Comparison of ENCODE assay signal across 19 cellular contexts in genomic region chr5:98503582-98503981, GRCh38.
"Had no signal": no experiment of that assay in that cellular context is flagged by ENCODE, and none has a peak within 500 bp of the region (broad histone marks: within the 10 kb centered on the region; RNA-seq: fewer than 3 reads in every experiment).

No MANE protein-coding gene starts in this region.

- H3K27me3 Mint-ChIP-seq: activated CD4-positive, alpha-beta memory T cell treated with anti-CD3 and anti-CD28 coated beads for 36 hours; stimulated activated memory B cell treated with anti-CD40 and anti-IgM and Interleukin-4, amounts not matched to agents 10 μg/mL and 1 μg/mL and 100 μg/mL, for 72 hours had no signal

- DNase-seq: activated CD4-positive, alpha-beta memory T cell treated with anti-CD3 and anti-CD28 coated beads for 36 hours; activated CD4-positive, alpha-beta T cell treated with anti-CD3 and anti-CD28 coated beads for 48 hours; activated effector memory CD4-positive, alpha-beta T cell treated with Interleukin-2 at 50 U/mL for 16 hours; activated naive CD4-positive, alpha-beta T cell treated with anti-CD3 and anti-CD28 coated beads for 36 hours; activated naive CD8-positive, alpha-beta T cell treated with anti-CD3 and anti-CD28 coated beads, Interleukin-2, amount 10 ng/mL, durations not matched to agents 7 days and 5 days; activated T-cell treated with anti-CD3 and anti-CD28 coated beads, Interleukin-2, amount 50 U/mL, for 48 hours; amniotic stem cell; heart left ventricle; kidney; lower lobe of right lung; natural killer cell; sigmoid colon; stimulated activated CD4-positive, alpha-beta T cell treated with anti-CD3 and anti-CD28 coated beads, Interleukin-15, amount 100 ng/mL, for 24 hours; trophoblast cell; uterus had no signal

- H3K36me3 Mint-ChIP-seq: activated CD4-positive, alpha-beta memory T cell treated with anti-CD3 and anti-CD28 coated beads for 36 hours; activated naive CD8-positive, alpha-beta T cell treated with anti-CD3 and anti-CD28 coated beads, Interleukin-2, amount 10 ng/mL, durations not matched to agents 7 days and 5 days; natural killer cell; stimulated activated memory B cell treated with anti-CD40 and anti-IgM and Interleukin-4, amounts not matched to agents 10 μg/mL and 1 μg/mL and 100 μg/mL, for 72 hours had no signal

- H3K4me1 Mint-ChIP-seq: activated naive CD8-positive, alpha-beta T cell treated with anti-CD3 and anti-CD28 coated beads, Interleukin-2, amount 10 ng/mL, durations not matched to agents 7 days and 5 days; natural killer cell; stimulated activated memory B cell treated with anti-CD40 and anti-IgM and Interleukin-4, amounts not matched to agents 10 μg/mL and 1 μg/mL and 100 μg/mL, for 72 hours had no signal

- H3K27me3 ChIP-seq: cardiac muscle cell, heart left ventricle, sigmoid colon, uterus had no signal

- H3K4me3 Mint-ChIP-seq: activated CD4-positive, alpha-beta memory T cell treated with anti-CD3 and anti-CD28 coated beads for 36 hours; activated naive CD4-positive, alpha-beta T cell treated with anti-CD3 and anti-CD28 coated beads for 36 hours; activated naive CD8-positive, alpha-beta T cell treated with anti-CD3 and anti-CD28 coated beads, Interleukin-2, amount 10 ng/mL, durations not matched to agents 7 days and 5 days; natural killer cell; stimulated activated memory B cell treated with anti-CD40 and anti-IgM and Interleukin-4, amounts not matched to agents 10 μg/mL and 1 μg/mL and 100 μg/mL, for 72 hours; T-helper 1 cell treated with Interleukin-12 subunit alpha and Interleukin-12 subunit beta and Interleukin-4 antibody, amounts not matched to agents 30 μg/mL and 1 μg/mL, for 36 hours had no signal

- H3K4me2 ChIP-seq: smooth muscle cell had no signal

- H3K4me1 ChIP-seq: heart left ventricle, lower lobe of right lung, uterus had no signal

- H3K27ac ChIP-seq: cardiac muscle cell, heart left ventricle, lower lobe of right lung, sigmoid colon, uterus had no signal

- H3K9me3 ChIP-seq: lower lobe of right lung, sigmoid colon, uterus had no signal

- H3K4me3 ChIP-seq: cardiac muscle cell, heart left ventricle, lower lobe of right lung, sigmoid colon, smooth muscle cell, uterus had no signal

- H3K36me3 ChIP-seq: cardiac muscle cell, heart left ventricle, lower lobe of right lung, sigmoid colon, uterus had no signal

- H3K9me3 Mint-ChIP-seq: activated CD4-positive, alpha-beta memory T cell treated with anti-CD3 and anti-CD28 coated beads for 36 hours; activated naive CD4-positive, alpha-beta T cell treated with anti-CD3 and anti-CD28 coated beads for 36 hours; activated naive CD8-positive, alpha-beta T cell treated with anti-CD3 and anti-CD28 coated beads, Interleukin-2, amount 10 ng/mL, durations not matched to agents 7 days and 5 days; stimulated activated memory B cell treated with anti-CD40 and anti-IgM and Interleukin-4, amounts not matched to agents 10 μg/mL and 1 μg/mL and 100 μg/mL, for 72 hours; T-helper 1 cell treated with Interleukin-12 subunit alpha and Interleukin-12 subunit beta and Interleukin-4 antibody, amounts not matched to agents 30 μg/mL and 1 μg/mL, for 36 hours had no signal

- H3K27ac Mint-ChIP-seq: activated CD4-positive, alpha-beta memory T cell treated with anti-CD3 and anti-CD28 coated beads for 36 hours; activated naive CD4-positive, alpha-beta T cell treated with anti-CD3 and anti-CD28 coated beads for 36 hours; activated naive CD8-positive, alpha-beta T cell treated with anti-CD3 and anti-CD28 coated beads, Interleukin-2, amount 10 ng/mL, durations not matched to agents 7 days and 5 days; natural killer cell; stimulated activated memory B cell treated with anti-CD40 and anti-IgM and Interleukin-4, amounts not matched to agents 10 μg/mL and 1 μg/mL and 100 μg/mL, for 72 hours; T-helper 1 cell treated with Interleukin-12 subunit alpha and Interleukin-12 subunit beta and Interleukin-4 antibody, amounts not matched to agents 30 μg/mL and 1 μg/mL, for 36 hours had no signal
